ENCODE assay signal across 1 cellular context in genomic region chr3:28343144-28343543, GRCh38.
TF ChIP-seq lines count a peak whose summit lies in the region.

No MANE protein-coding gene starts in this region.

TF ChIP-seq in SK-N-SH, 30 proteins besides CTCF, POLR2A, EP300 and RAD21 (continued from another document):
- TF ChIP-seq EZH2phosphoT487 (IDR thresholded peaks at IDR 0.05; ENCODE audit: borderline replicate concordance, low read depth) (no peak), RFX5 (IDR thresholded peaks at IDR 0.05; ENCODE audit: low read length) (no peak), NRF1 (IDR thresholded peaks at IDR 0.05; ENCODE audit: low read depth, low read length) (no peak), PBX3 (IDR thresholded peaks at IDR 0.05) (no peak), JUND (IDR thresholded peaks at IDR 0.05) (no peak), FOXM1 (IDR thresholded peaks at IDR 0.05; ENCODE audit: low read depth) (no peak), TEAD4 (IDR thresholded peaks at IDR 0.05; ENCODE audit: borderline replicate concordance, insufficient read depth) (no peak), GATA2 (CRISPR knock-in tag; IDR thresholded peaks at IDR 0.05) (no peak), IRF3 (IDR thresholded peaks at IDR 0.05; ENCODE audit: low read depth, low read length) (no peak), RXRA (IDR thresholded peaks at IDR 0.05; ENCODE audit: borderline replicate concordance, low read depth) (no peak), REST (IDR thresholded peaks at IDR 0.05; ENCODE audit: low read depth, low read length) (no peak), GABPA (IDR thresholded peaks at IDR 0.05; ENCODE audit: low read depth) (no peak)
TF ChIP-seq in SK-N-SH: peak in this region for 0.
